In the genomic region with DNA sequence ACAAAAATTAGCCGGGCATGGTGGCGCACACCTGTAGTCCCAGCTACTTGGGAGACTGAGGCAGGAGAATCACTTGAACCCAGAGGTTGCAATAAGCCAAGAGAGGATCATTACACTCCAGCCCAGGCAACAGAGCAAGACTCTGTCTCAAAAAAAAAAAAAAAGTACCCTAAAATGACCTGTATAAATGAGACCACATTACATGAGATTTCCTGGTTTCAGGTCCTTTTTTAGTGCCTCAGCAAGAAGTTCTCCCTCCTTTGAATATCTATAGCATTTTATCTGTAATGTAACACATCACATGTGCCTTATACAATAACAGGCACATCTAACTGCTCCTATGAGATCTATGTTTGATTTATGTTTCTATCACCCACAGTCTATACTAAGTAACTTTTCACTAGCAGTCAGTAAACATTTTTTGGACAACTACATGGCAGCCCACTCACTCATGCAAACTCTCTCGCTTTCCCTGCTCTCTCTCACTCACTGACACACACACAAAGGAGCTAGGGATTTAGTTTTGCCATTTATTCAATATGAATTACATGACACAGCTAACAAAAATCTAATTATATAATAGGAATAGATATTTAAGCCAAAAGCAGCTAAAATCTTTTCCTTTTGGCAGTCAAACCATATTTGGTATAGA, we compare ENCODE assay signal across 1 cellular context.
TF ChIP-seq lines count a peak whose summit lies in the region.

No MANE protein-coding gene starts in this region.

TF ChIP-seq in GM12878, 131 proteins besides CTCF, POLR2A, EP300 and RAD21 (continues in another document):
- TF ChIP-seq, protein P1, sequence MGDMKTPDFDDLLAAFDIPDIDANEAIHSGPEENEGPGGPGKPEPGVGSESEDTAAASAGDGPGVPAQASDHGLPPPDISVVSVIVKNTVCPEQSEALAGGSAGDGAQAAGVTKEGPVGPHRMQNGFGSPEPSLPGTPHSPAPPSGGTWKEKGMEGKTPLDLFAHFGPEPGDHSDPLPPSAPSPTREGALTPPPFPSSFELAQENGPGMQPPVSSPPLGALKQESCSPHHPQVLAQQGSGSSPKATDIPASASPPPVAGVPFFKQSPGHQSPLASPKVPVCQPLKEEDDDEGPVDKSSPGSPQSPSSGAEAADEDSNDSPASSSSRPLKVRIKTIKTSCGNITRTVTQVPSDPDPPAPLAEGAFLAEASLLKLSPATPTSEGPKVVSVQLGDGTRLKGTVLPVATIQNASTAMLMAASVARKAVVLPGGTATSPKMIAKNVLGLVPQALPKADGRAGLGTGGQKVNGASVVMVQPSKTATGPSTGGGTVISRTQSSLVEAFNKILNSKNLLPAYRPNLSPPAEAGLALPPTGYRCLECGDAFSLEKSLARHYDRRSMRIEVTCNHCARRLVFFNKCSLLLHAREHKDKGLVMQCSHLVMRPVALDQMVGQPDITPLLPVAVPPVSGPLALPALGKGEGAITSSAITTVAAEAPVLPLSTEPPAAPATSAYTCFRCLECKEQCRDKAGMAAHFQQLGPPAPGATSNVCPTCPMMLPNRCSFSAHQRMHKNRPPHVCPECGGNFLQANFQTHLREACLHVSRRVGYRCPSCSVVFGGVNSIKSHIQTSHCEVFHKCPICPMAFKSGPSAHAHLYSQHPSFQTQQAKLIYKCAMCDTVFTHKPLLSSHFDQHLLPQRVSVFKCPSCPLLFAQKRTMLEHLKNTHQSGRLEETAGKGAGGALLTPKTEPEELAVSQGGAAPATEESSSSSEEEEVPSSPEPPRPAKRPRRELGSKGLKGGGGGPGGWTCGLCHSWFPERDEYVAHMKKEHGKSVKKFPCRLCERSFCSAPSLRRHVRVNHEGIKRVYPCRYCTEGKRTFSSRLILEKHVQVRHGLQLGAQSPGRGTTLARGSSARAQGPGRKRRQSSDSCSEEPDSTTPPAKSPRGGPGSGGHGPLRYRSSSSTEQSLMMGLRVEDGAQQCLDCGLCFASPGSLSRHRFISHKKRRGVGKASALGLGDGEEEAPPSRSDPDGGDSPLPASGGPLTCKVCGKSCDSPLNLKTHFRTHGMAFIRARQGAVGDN (IDR thresholded peaks at IDR 0.05) = no peak
- TF ChIP-seq LARP7 (IDR thresholded peaks at IDR 0.05) (no peak), IKZF2 (IDR thresholded peaks at IDR 0.05) (peak in 1 of 2 experiments; percentile 11; a peak in 1 of 4 replicates), CREB1 (IDR thresholded peaks at IDR 0.05; ENCODE audit: low read depth) (no peak), CBX3 (IDR thresholded peaks at IDR 0.05; ENCODE audit: borderline replicate concordance, low read depth) (no peak), CREM (IDR thresholded peaks at IDR 0.05; ENCODE audit: low read depth) (no peak), SMARCA5 (IDR thresholded peaks at IDR 0.05) (no peak), IRF5 (IDR thresholded peaks at IDR 0.05; ENCODE audit: borderline replicate concordance) (no peak), NFXL1 (IDR thresholded peaks at IDR 0.05; ENCODE audit: borderline replicate concordance) (no peak), MTA3 (IDR thresholded peaks at IDR 0.05; ENCODE audit: borderline replicate concordance, low read length) (no peak), NFIC (IDR thresholded peaks at IDR 0.05; ENCODE audit: low read depth, low read length) (no peak), MEF2B (IDR thresholded peaks at IDR 0.05; ENCODE audit: partially characterized antibody, poor library complexity, severe bottlenecking) (peak; percentile 46), MYB (IDR thresholded peaks at IDR 0.05; ENCODE audit: borderline replicate concordance, low read depth, low read length) (no peak), TCF7 (IDR thresholded peaks at IDR 0.05; ENCODE audit: borderline replicate concordance) (no peak), BCL11A (IDR thresholded peaks at IDR 0.05; ENCODE audit: low read depth, low read length) (no peak), ZNF207 (IDR thresholded peaks at IDR 0.05; ENCODE audit: borderline replicate concordance) (no peak), KAT2A (conservative IDR thresholded peaks at IDR 0.05; ENCODE audit: control insufficient read depth, low read depth, low read length) (no peak), NR2C1 (IDR thresholded peaks at IDR 0.05) (no peak), ZNF274 (IDR thresholded peaks at IDR 0.05; ENCODE audit: insufficient read depth, insufficient read length) (no peak), SMAD5 (IDR thresholded peaks at IDR 0.05; ENCODE audit: low read depth) (no peak), SPI1 (IDR thresholded peaks at IDR 0.05; ENCODE audit: borderline replicate concordance, insufficient read depth, low read depth, low read length) (peak; percentile 70; the same call in 1 of the 2 replicates), ATF7 (IDR thresholded peaks at IDR 0.05; ENCODE audit: low read depth) (peak; percentile 30; the same call in 1 of the 2 replicates), RUNX3 (IDR thresholded peaks at IDR 0.05; ENCODE audit: low read length) (peak; percentile 60), YBX1 (IDR thresholded peaks at IDR 0.05) (no peak), TBL1XR1 (IDR thresholded peaks at IDR 0.05; ENCODE audit: low read depth, low read length) (no peak), EED (IDR thresholded peaks at IDR 0.05; ENCODE audit: low read depth) (no peak), RBBP5 (conservative IDR thresholded peaks at IDR 0.05) (no peak), BMI1 (IDR thresholded peaks at IDR 0.05; ENCODE audit: borderline replicate concordance) (no peak), ESRRA (IDR thresholded peaks at IDR 0.05; ENCODE audit: low read length) (no peak), PAX5 (IDR thresholded peaks at IDR 0.05; ENCODE audit: borderline replicate concordance, low read depth, low read length) (no peak), RB1 (IDR thresholded peaks at IDR 0.05; ENCODE audit: borderline replicate concordance) (no peak), IKZF1 (conservative IDR thresholded peaks at IDR 0.05) (no peak), RFX5 (IDR thresholded peaks at IDR 0.05; ENCODE audit: low read depth, low read length) (no peak), SIX5 (IDR thresholded peaks at IDR 0.05; ENCODE audit: low read depth, low read length, severe bottlenecking) (no peak), MTA2 (IDR thresholded peaks at IDR 0.05; ENCODE audit: low read depth) (0 out of 2 replicates have a peak, but pooled peaks have one; percentile 20)
- TF ChIP-seq, protein P2, sequence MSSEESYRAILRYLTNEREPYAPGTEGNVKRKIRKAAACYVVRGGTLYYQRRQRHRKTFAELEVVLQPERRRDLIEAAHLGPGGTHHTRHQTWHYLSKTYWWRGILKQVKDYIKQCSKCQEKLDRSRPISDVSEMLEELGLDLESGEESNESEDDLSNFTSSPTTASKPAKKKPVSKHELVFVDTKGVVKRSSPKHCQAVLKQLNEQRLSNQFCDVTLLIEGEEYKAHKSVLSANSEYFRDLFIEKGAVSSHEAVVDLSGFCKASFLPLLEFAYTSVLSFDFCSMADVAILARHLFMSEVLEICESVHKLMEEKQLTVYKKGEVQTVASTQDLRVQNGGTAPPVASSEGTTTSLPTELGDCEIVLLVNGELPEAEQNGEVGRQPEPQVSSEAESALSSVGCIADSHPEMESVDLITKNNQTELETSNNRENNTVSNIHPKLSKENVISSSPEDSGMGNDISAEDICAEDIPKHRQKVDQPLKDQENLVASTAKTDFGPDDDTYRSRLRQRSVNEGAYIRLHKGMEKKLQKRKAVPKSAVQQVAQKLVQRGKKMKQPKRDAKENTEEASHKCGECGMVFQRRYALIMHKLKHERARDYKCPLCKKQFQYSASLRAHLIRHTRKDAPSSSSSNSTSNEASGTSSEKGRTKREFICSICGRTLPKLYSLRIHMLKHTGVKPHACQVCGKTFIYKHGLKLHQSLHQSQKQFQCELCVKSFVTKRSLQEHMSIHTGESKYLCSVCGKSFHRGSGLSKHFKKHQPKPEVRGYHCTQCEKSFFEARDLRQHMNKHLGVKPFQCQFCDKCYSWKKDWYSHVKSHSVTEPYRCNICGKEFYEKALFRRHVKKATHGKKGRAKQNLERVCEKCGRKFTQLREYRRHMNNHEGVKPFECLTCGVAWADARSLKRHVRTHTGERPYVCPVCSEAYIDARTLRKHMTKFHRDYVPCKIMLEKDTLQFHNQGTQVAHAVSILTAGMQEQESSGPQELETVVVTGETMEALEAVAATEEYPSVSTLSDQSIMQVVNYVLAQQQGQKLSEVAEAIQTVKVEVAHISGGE (CRISPR knock-in tag; IDR thresholded peaks at IDR 0.05) = no peak
- TF ChIP-seq, protein P3, sequence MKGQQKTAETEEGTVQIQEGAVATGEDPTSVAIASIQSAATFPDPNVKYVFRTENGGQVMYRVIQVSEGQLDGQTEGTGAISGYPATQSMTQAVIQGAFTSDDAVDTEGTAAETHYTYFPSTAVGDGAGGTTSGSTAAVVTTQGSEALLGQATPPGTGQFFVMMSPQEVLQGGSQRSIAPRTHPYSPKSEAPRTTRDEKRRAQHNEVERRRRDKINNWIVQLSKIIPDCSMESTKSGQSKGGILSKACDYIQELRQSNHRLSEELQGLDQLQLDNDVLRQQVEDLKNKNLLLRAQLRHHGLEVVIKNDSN (IDR thresholded peaks at IDR 0.05; ENCODE audit: borderline replicate concordance, extremely low read length, insufficient read depth, low read depth, low read length) = no peak
- TF ChIP-seq, protein P4, sequence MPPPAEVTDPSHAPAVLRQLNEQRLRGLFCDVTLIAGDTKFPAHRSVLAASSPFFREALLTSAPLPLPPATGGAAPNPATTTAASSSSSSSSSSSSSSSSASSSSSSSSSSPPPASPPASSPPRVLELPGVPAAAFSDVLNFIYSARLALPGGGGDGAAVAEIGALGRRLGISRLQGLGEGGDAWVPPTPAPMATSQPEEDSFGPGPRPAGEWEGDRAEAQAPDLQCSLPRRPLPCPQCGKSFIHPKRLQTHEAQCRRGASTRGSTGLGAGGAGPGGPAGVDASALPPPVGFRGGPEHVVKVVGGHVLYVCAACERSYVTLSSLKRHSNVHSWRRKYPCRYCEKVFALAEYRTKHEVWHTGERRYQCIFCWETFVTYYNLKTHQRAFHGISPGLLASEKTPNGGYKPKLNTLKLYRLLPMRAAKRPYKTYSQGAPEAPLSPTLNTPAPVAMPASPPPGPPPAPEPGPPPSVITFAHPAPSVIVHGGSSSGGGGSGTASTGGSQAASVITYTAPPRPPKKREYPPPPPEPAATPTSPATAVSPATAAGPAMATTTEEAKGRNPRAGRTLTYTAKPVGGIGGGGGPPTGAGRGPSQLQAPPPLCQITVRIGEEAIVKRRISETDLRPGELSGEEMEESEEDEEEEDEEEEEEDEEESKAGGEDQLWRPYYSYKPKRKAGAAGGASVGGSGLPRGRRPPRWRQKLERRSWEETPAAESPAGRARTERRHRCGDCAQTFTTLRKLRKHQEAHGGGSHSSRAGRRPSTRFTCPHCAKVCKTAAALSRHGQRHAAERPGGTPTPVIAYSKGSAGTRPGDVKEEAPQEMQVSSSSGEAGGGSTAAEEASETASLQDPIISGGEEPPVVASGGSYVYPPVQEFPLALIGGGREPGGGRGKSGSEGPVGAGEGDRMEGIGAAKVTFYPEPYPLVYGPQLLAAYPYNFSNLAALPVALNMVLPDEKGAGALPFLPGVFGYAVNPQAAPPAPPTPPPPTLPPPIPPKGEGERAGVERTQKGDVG (CRISPR knock-in tag; IDR thresholded peaks at IDR 0.05) = no peak
- TF ChIP-seq, protein P5, sequence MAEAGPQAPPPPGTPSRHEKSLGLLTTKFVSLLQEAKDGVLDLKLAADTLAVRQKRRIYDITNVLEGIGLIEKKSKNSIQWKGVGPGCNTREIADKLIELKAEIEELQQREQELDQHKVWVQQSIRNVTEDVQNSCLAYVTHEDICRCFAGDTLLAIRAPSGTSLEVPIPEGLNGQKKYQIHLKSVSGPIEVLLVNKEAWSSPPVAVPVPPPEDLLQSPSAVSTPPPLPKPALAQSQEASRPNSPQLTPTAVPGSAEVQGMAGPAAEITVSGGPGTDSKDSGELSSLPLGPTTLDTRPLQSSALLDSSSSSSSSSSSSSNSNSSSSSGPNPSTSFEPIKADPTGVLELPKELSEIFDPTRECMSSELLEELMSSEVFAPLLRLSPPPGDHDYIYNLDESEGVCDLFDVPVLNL (IDR thresholded peaks at IDR 0.05; ENCODE audit: low read depth, low read length) = no peak
- TF ChIP-seq, protein P6, sequence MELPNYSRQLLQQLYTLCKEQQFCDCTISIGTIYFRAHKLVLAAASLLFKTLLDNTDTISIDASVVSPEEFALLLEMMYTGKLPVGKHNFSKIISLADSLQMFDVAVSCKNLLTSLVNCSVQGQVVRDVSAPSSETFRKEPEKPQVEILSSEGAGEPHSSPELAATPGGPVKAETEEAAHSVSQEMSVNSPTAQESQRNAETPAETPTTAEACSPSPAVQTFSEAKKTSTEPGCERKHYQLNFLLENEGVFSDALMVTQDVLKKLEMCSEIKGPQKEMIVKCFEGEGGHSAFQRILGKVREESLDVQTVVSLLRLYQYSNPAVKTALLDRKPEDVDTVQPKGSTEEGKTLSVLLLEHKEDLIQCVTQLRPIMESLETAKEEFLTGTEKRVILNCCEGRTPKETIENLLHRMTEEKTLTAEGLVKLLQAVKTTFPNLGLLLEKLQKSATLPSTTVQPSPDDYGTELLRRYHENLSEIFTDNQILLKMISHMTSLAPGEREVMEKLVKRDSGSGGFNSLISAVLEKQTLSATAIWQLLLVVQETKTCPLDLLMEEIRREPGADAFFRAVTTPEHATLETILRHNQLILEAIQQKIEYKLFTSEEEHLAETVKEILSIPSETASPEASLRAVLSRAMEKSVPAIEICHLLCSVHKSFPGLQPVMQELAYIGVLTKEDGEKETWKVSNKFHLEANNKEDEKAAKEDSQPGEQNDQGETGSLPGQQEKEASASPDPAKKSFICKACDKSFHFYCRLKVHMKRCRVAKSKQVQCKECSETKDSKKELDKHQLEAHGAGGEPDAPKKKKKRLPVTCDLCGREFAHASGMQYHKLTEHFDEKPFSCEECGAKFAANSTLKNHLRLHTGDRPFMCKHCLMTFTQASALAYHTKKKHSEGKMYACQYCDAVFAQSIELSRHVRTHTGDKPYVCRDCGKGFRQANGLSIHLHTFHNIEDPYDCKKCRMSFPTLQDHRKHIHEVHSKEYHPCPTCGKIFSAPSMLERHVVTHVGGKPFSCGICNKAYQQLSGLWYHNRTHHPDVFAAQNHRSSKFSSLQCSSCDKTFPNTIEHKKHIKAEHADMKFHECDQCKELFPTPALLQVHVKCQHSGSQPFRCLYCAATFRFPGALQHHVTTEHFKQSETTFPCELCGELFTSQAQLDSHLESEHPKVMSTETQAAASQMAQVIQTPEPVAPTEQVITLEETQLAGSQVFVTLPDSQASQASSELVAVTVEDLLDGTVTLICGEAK (IDR thresholded peaks at IDR 0.05; ENCODE audit: borderline replicate concordance) = no peak
- TF ChIP-seq, protein P7, sequence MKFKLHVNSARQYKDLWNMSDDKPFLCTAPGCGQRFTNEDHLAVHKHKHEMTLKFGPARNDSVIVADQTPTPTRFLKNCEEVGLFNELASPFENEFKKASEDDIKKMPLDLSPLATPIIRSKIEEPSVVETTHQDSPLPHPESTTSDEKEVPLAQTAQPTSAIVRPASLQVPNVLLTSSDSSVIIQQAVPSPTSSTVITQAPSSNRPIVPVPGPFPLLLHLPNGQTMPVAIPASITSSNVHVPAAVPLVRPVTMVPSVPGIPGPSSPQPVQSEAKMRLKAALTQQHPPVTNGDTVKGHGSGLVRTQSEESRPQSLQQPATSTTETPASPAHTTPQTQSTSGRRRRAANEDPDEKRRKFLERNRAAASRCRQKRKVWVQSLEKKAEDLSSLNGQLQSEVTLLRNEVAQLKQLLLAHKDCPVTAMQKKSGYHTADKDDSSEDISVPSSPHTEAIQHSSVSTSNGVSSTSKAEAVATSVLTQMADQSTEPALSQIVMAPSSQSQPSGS (IDR thresholded peaks at IDR 0.05; ENCODE audit: low read length) = no peak
